In the genomic region with DNA sequence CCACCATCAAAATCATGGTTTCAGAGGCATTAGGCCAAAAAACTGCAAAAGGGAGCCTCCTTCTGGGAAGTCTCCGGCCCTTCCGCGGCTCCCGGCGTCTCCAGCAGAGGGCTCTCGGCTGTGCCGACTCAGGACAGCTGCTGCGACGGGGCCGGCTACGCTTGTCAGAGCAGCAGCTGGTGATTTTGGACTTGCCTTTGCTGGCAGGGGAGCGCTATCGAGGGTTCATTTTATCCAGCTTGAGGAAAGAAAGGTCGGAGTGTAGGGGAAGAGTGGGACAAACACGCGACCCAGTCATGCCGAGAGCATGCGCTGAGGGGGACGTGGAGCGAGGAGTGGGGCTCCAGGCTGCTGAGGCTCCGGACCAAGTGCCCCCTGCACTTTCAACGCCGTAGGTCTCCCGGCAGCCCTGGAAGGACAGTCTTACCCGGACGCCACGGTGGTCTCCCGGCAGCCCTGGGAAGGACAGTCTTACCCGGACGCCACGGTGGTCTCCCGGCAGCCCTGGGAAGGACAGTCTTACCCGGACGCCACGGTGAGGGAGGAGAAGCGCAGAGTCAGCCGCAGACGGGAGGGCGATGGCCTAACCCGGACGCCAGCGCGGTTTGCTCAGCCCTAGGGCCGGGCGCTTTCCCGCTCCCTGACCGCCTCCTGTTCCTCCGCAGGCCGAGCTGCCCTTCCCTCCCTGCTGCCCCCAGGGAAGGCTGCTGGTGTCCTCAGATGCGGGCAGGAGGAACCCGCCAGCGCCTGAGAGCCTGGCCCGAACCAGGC, we compare ENCODE assay signal across 8 cellular contexts. TPM values are rescaled to one million over a fixed set of nuclear protein-coding genes. Genes with fewer than 3 reads are reported as not detected.
A peak's percentile ranks its signal among the peaks of the same experiment; 100 is the strongest.
DNase-seq lines count a peak whose midpoint lies in the region; ATAC-seq, FAIRE-seq and TF ChIP-seq lines count a peak whose summit lies in the region.

No MANE protein-coding gene starts in this region.

- H3K27me3 ChIP-seq in adrenal gland (no peaks in the 10 kb centered on the region), heart left ventricle (peaks cover 0 to 7% (median 0%) of the 10 kb centered on the region in 9 donors)

- 0 to 17% (median 5%) methylated on average over 20 to 53 of the region's 53 CpGs for WGBS in adrenal gland, 4 donors
- WGBS in heart left ventricle, 4 donors, result 3 to 6% (median 4%) methylated on average over 40 to 53 of the region's 53 CpGs

- H3K9me3 ChIP-seq in adrenal gland (replicated peaks in 1 of 3) (no peaks in the 10 kb centered on the region), heart left ventricle (no peaks in the 10 kb centered on the region)

- TF ChIP-seq CTCF in AG10803 (conservative IDR thresholded peaks at IDR 0.05; ENCODE audit: low read length), result peak; percentile 90
- TF ChIP-seq CTCF in adrenal gland (IDR thresholded peaks at IDR 0.05), result peak; percentile 64 to 83 (median 74)
- TF ChIP-seq CTCF in heart left ventricle (IDR thresholded peaks at IDR 0.05), result peak; percentile 66 to 97 (median 82)

- H3K4me3 ChIP-seq in AG10803 (ENCODE audit: low read length) (peak overlapping the region; percentile 63), adrenal gland (peak overlapping the region in 2 of 4 donors; percentile 20 to 50), heart left ventricle (peak overlapping the region in 11 of 12 donors; percentile 9 to 61 (median 52))

- ATAC-seq in HG03354 (IDR thresholded peaks at IDR 0.05; ENCODE audit: poor library complexity, severe bottlenecking, unreplicated experiment), result peak; percentile 96
- peak; percentile 84 to 98 (median 95) for ATAC-seq in heart left ventricle

- H3K36me3 ChIP-seq in adrenal gland (replicated peaks in 1 of 2) (peaks cover 0 to 26% of the 10 kb centered on the region in 2 donors), heart left ventricle (peaks cover 0 to 33% (median 22%) of the 10 kb centered on the region in 9 donors)

- H3K27ac ChIP-seq in adrenal gland (peak overlapping the region in 3 of 5 donors; percentile 8 to 67 (median 32)), heart left ventricle (peak overlapping the region in 8 of 12 donors; percentile 21 to 74 (median 26))

- TF ChIP-seq POLR2A in adrenal gland (IDR thresholded peaks at IDR 0.05) (no peak), heart left ventricle (IDR thresholded peaks at IDR 0.05) (no peak)

- H3K4me1 ChIP-seq in adrenal gland (replicated peaks in 1 of 2), result no peaks in the 10 kb centered on the region
- H3K4me1 ChIP-seq in heart left ventricle, result peaks cover 0 to 10% (median 4%) of the 10 kb centered on the region in 12 donors

- no peak for FAIRE-seq in urothelium cell line (lab: Jason Lieb, UNC)

- DNase-seq in AG10803 (ENCODE audit: low read depth) (peak; percentile 83), GM19238 (ENCODE audit: insufficient read length, low spot score) (peak; percentile 49), SK-N-DZ (ENCODE audit: low spot score) (peak; percentile 37), adrenal gland (peak; percentile 84 to 93 (median 90)), heart left ventricle (peak; percentile 80 to 91 (median 88)), pons (ENCODE audit: low spot score) (peak; percentile 51), urothelium cell line (ENCODE audit: low spot score) (peak; percentile 56)

- intact Hi-C loops in adrenal gland (cut with DNase I), result loop anchor here (5.0 to 10.0 kb wide), 2 partner anchors 109 to 166 kb away; no protein-coding TSS in a partner anchor
- intact Hi-C loops in heart left ventricle (cut with DNase I), result loop anchor here (1.0 to 10.0 kb wide), 9 partner anchors 18 to 169 kb away; no protein-coding TSS in a partner anchor

RNA-seq across cellular contexts. Expression of gene DDX18, which starts 21.7 kb away (rescaled TPM):
- polyA plus RNA-seq in SK-N-DZ (2014; cell fraction: cytosol; rRNA removed), result 75.9 and 81.3 TPM in 2 replicates
- 71.2 and 73.1 TPM in 2 replicates for polyA plus RNA-seq in SK-N-DZ (2014; cell fraction: nucleus; rRNA removed)
- total RNA-seq in adrenal gland (10 to 100 TPM; 19.8 to 43.6 (median 36.6) TPM), heart left ventricle (10 to 100 TPM; 16.0 to 40.6 (median 28.2) TPM)
- polyA plus RNA-seq in adrenal gland (10 to 100 TPM; 15.9 to 69.3 (median 39.7) TPM), heart left ventricle (10 to 100 TPM; 12.2 to 31.1 TPM)

Comparison
In these comparisons a context has a peak if more than half of its experiments do, and no peak if none do; other contexts are left out.
1. DNase-seq: peak in every context shown above with its lines; median percentile 90 in adrenal gland; 88 in heart left ventricle; 83 in AG10803; 56 in urothelium cell line; 51 in pons; 49 in GM19238; 37 in SK-N-DZ.